In genomic region chr1:109687109-109687508, GRCh38 we compare ENCODE assay signal across 12 cellular contexts. TPM values are rescaled to one million over a fixed set of nuclear protein-coding genes. Genes with fewer than 3 reads are reported as not detected.
DNase-seq lines count a peak whose midpoint lies in the region; ATAC-seq and TF ChIP-seq lines count a peak whose summit lies in the region.
"Not testable (repeated sequence)": the region's sequence is repeated elsewhere in the genome, so short reads cannot be mapped to it uniquely, and the experiment has no call there.
"Had no signal": no experiment of that assay in that cellular context is flagged by ENCODE, and none has a peak within 500 bp of the region (broad histone marks: within the 10 kb centered on the region; RNA-seq: fewer than 3 reads in every experiment).

No MANE protein-coding gene starts in this region.

- H3K9me3 Mint-ChIP-seq in T-cell; activated naive CD8-positive, alpha-beta T cell treated with anti-CD3 and anti-CD28 coated beads, Interleukin-2, amount 50 U/mL, for 24 hours; memory B cell; osteocyte (ENCODE audit: unreplicated experiment): not testable (repeated sequence)

- peak; percentile 29 for ATAC-seq in GM18907 (IDR thresholded peaks at IDR 0.05; ENCODE audit: unreplicated experiment)
- ATAC-seq in HG03103 (IDR thresholded peaks at IDR 0.05; ENCODE audit: low read depth, unreplicated experiment) = peak; percentile 15
- ATAC-seq in T-cell (replicated peaks in 1 of 4) = peak in 1 of 4 experiments; percentile 17
- not testable (repeated sequence) for ATAC-seq in activated naive CD8-positive, alpha-beta T cell treated with anti-CD3 and anti-CD28 coated beads, Interleukin-2, amount 50 U/mL, for 24 hours; memory B cell (ENCODE audit: low read depth)

- not testable (repeated sequence) for H3K27me3 ChIP-seq in A673 (replicated peaks; ENCODE audit: insufficient read depth, low read depth, low read length, poor library complexity); endocrine pancreas (ENCODE audit: control insufficient read depth, insufficient read depth, low read length)

- BruUV-seq in A673 (replicated peaks; lab: Mats Ljungman, UMichigan) = not testable (repeated sequence)

- H3K27ac Mint-ChIP-seq in T-cell = peak overlapping the region; percentile 89 to 96
- H3K27ac Mint-ChIP-seq in activated naive CD8-positive, alpha-beta T cell treated with anti-CD3 and anti-CD28 coated beads, Interleukin-2, amount 50 U/mL, for 24 hours = peak overlapping the region; percentile 84
- peak overlapping the region; percentile 45 for H3K27ac Mint-ChIP-seq in memory B cell
- peak overlapping the region; percentile 78 for H3K27ac Mint-ChIP-seq in osteocyte (ENCODE audit: unreplicated experiment)

- H3K36me3 ChIP-seq in A673 (ENCODE audit: insufficient read depth, low read length, poor library complexity, severe bottlenecking) = peaks cover 11% of the 10 kb centered on the region
- H3K36me3 ChIP-seq in endocrine pancreas (ENCODE audit: control insufficient read depth, insufficient read depth, low read length) = not testable (repeated sequence)

- not testable (repeated sequence) for TF ChIP-seq CTCF in A673 (conservative IDR thresholded peaks at IDR 0.05; ENCODE audit: low read depth, low read length); osteocyte (IDR thresholded peaks at IDR 0.05)

- H3K9me3 ChIP-seq in A673 (ENCODE audit: low read depth, low read length, poor library complexity, severe bottlenecking); endocrine pancreas (ENCODE audit: control insufficient read depth, low read length): not testable (repeated sequence)

- H3K27ac ChIP-seq in A673 (ENCODE audit: low read depth, low read length, poor library complexity, severe bottlenecking) = peak overlapping the region; percentile 82

- H3K9ac ChIP-seq in endocrine pancreas (ENCODE audit: control insufficient read depth, insufficient read depth, low read length) = peak overlapping the region; percentile 51

- peak overlapping the region; percentile 64 for H3K4me3 ChIP-seq in A673 (ENCODE audit: low read depth, low read length, poor library complexity, severe bottlenecking)
- not testable (repeated sequence) for H3K4me3 ChIP-seq in endocrine pancreas (ENCODE audit: control insufficient read depth, insufficient read depth, low read length)

- CTCF ChIA-PET in A673 (lab: Charles Lee) (interaction anchor here (1.0 to 1.5 kb wide), 4 partner anchors 25 to 298 kb away, joined by 3 to 12 read pairs (median 8); partner anchors contain the start of genes AHCYL1 and GSTM5), T-cell (lab: Charles Lee) (interaction anchor here (1.2 to 1.4 kb wide), 3 partner anchors 47 to 90 kb away, joined by 3 to 5 read pairs (median 4); no protein-coding TSS in a partner anchor)

- peaks cover 0 to 23% (median 16%) of the 10 kb centered on the region in 3 donors for H3K4me1 Mint-ChIP-seq in T-cell
- peaks cover 14% of the 10 kb centered on the region for H3K4me1 Mint-ChIP-seq in activated naive CD8-positive, alpha-beta T cell treated with anti-CD3 and anti-CD28 coated beads, Interleukin-2, amount 50 U/mL, for 24 hours
- not testable (repeated sequence) for H3K4me1 Mint-ChIP-seq in memory B cell; osteocyte (ENCODE audit: unreplicated experiment)

- H3K27me3 Mint-ChIP-seq in T-cell; activated naive CD8-positive, alpha-beta T cell treated with anti-CD3 and anti-CD28 coated beads, Interleukin-2, amount 50 U/mL, for 24 hours; memory B cell; osteocyte (ENCODE audit: unreplicated experiment): not testable (repeated sequence)

- POLR2A ChIA-PET in A673 (lab: Charles Lee; ENCODE audit: low non-redundant PET) (interaction anchor here (1.3 kb wide), 1 partner anchor 25 kb away, joined by 16 read pairs; the partner anchor contains the start of gene GSTM5), T-cell (lab: Charles Lee) (interaction anchor here in 1 of 2 donors (0.6 to 0.7 kb wide), 2 partner anchors 10 to 1560 kb away, joined by 3 to 4 read pairs; no protein-coding TSS in a partner anchor)

- not testable (repeated sequence) for DNase-seq in A673 (ENCODE audit: low spot score); T-cell; activated naive CD8-positive, alpha-beta T cell treated with anti-CD3 and anti-CD28 coated beads, Interleukin-2, amount 50 U/mL, for 24 hours; memory B cell (ENCODE audit: low spot score in 2 of 2); osteocyte (ENCODE audit: extremely low spot score, unreplicated experiment)

- H3K36me3 Mint-ChIP-seq in T-cell; activated naive CD8-positive, alpha-beta T cell treated with anti-CD3 and anti-CD28 coated beads, Interleukin-2, amount 50 U/mL, for 24 hours (ENCODE audit: low read depth); memory B cell; osteocyte (ENCODE audit: unreplicated experiment): not testable (repeated sequence)

- H3K4me3 Mint-ChIP-seq in T-cell = peak overlapping the region; percentile 80 to 87 (median 85)
- peak overlapping the region; percentile 82 for H3K4me3 Mint-ChIP-seq in activated naive CD8-positive, alpha-beta T cell treated with anti-CD3 and anti-CD28 coated beads, Interleukin-2, amount 50 U/mL, for 24 hours
- H3K4me3 Mint-ChIP-seq in memory B cell = peak overlapping the region; percentile 92
- H3K4me3 Mint-ChIP-seq in osteocyte (ENCODE audit: unreplicated experiment) = peak overlapping the region; percentile 58

- intact Hi-C loops in A673 (cut with micrococcal nuclease; ENCODE audit: unreplicated experiment) = not testable (repeated sequence)

- not testable (repeated sequence) for H3K4me1 ChIP-seq in A673 (ENCODE audit: insufficient read depth, low read length, poor library complexity, severe bottlenecking); endocrine pancreas (ENCODE audit: control insufficient read depth, insufficient read depth, low read length)

RNA-seq across cellular contexts. Expression of gene GSTM1, which starts 0.5 kb away (rescaled TPM):
- 166 TPM in 2 replicates for total RNA-seq in A673 (2021)
- total RNA-seq in T-cell = 10 to 100 TPM in 4 of 5 donors, under 1 TPM in 1; 0.44 to 50.3 (median 30.7) TPM
- total RNA-seq in osteocyte = 6.4 and 7.8 TPM in 2 replicates
- total RNA-seq: glomerular endothelial cell, left lobe of liver had no signal

RNA-seq across cellular contexts. Expression of gene GSTM2, which starts 19.3 kb away (rescaled TPM):
- 47.3 and 62.2 TPM in 2 replicates for total RNA-seq in A673 (2021)
- total RNA-seq in T-cell = 100 to 1,000 TPM in 1 of 5 donors, 10 to 100 TPM in 4; 51.9 to 102 (median 77.4) TPM
- total RNA-seq in osteocyte = 38.6 and 39.0 TPM in 2 replicates

RNA-seq across cellular contexts. Expression of gene GSTM5, which starts 24.9 kb away (rescaled TPM):
- 0.13 and 0.43 TPM in 2 replicates for total RNA-seq in A673 (2021)
- total RNA-seq in T-cell = under 1 TPM; 0.12 to 0.63 (median 0.23) TPM
- not detected in 2 replicates for total RNA-seq in osteocyte
- total RNA-seq: activated CD4-positive, alpha-beta memory T cell treated with anti-CD3 and anti-CD28 coated beads for 36 hours; glomerular endothelial cell; T-helper 1 cell treated with Interleukin-12 subunit alpha and Interleukin-12 subunit beta and Interleukin-4 antibody, amounts not matched to agents 30 ng/mL and 1 ng/mL, for 36 hours had no signal

RNA-seq across cellular contexts. Expression of gene GSTM4, which starts 31.2 kb away (rescaled TPM):
- total RNA-seq in A673 (2021) = 173 and 188 TPM in 2 replicates
- total RNA-seq in T-cell = 10 to 100 TPM; 14.6 to 28.5 (median 20.8) TPM
- total RNA-seq in osteocyte = 24.3 and 25.1 TPM in 2 replicates

RNA-seq across cellular contexts. Expression of gene GSTM3, which starts 53.7 kb away (rescaled TPM):
- total RNA-seq in A673 (2021) = 72.2 and 73.4 TPM in 2 replicates
- 10 to 100 TPM in 4 of 5 donors, 1 to 10 TPM in 1; 8.4 to 17.1 (median 10.3) TPM for total RNA-seq in T-cell
- 33.9 and 41.4 TPM in 2 replicates for total RNA-seq in osteocyte
